Comparison of ENCODE assay signal across 7 cellular contexts in genomic region chr11:30202989-30203388, GRCh38. TPM values are rescaled to one million over a fixed set of nuclear protein-coding genes. Genes with fewer than 3 reads are reported as not detected.
"Had no signal": no experiment of that assay in that cellular context is flagged by ENCODE, and none has a peak within 500 bp of the region (broad histone marks: within the 10 kb centered on the region; RNA-seq: fewer than 3 reads in every experiment).

No MANE protein-coding gene starts in this region.

RNA-seq across cellular contexts. Expression of gene FSHB, which starts 27.8 kb away (rescaled TPM):
- polyA plus RNA-seq: hepatocyte; immature natural killer cell; keratinocyte; liver; lung; mammary epithelial cell; naive thymus-derived CD4-positive, alpha-beta T cell had no signal
